31 cellular contexts compared by ENCODE assay signal in genomic region chr19:50633359-50633758, GRCh38. TPM values are rescaled to one million over a fixed set of nuclear protein-coding genes. Genes with fewer than 3 reads are reported as not detected.
"Had no signal": no experiment of that assay in that cellular context is flagged by ENCODE, and none has a peak within 500 bp of the region (broad histone marks: within the 10 kb centered on the region; RNA-seq: fewer than 3 reads in every experiment).

No MANE protein-coding gene starts in this region.

- FAIRE-seq: urothelium cell line had no signal

- H3K36me3 ChIP-seq: stomach, suprapubic skin, thoracic aorta, thyroid gland, tibial artery, tibial nerve, transverse colon, upper lobe of left lung, upper lobe of right lung, uterus, vagina had no signal

- H3K27ac ChIP-seq: stomach, suprapubic skin, testis, thoracic aorta, thyroid gland, tibial artery, tibial nerve, transverse colon, upper lobe of left lung, upper lobe of right lung, uterus, vagina had no signal

- H3K27me3 ChIP-seq: testis, thyroid gland, upper lobe of left lung, uterus, vagina had no signal

- H3K4me3 ChIP-seq: stomach, suprapubic skin, testis, thoracic aorta, thyroid gland, tibial artery, tibial nerve, transverse colon, upper lobe of left lung, upper lobe of right lung, uterus, vagina had no signal

- ATAC-seq: stimulated activated effector memory CD8-positive, alpha-beta T cell treated with anti-CD3 and anti-CD28 coated beads, Interleukin-12 subunit alpha, Interleukin-12 subunit beta, amount 100 ng/mL, for 72 hours; stimulated activated memory B cell treated with anti-CD40 and anti-IgM and Interleukin-4, amounts not matched to agents 10 μg/mL and 1 μg/mL and 100 μg/mL, for 72 hours; stimulated activated naive B cell treated with anti-CD40 and anti-IgM and Interleukin-4, amounts not matched to agents 10 μg/mL and 1 μg/mL and 100 μg/mL, for 72 hours; stimulated activated naive CD8-positive, alpha-beta T cell treated with anti-CD3 and anti-CD28 coated beads, Interleukin-15, amount 100 ng/mL, for 72 hours; stimulated activated naive CD8-positive, alpha-beta T cell treated with anti-CD3 and anti-CD28 coated beads, Interleukin-15, Interleukin-2, amounts not matched to agents 100 U/mL and 50 U/mL, for 24 hours; upper lobe of right lung had no signal

- H3K4me1 ChIP-seq: stomach, suprapubic skin, testis, thyroid gland, tibial artery, tibial nerve, transverse colon, upper lobe of left lung, upper lobe of right lung, uterus, vagina had no signal

- H3K9me3 ChIP-seq: testis, thyroid gland had no signal

- DNase-seq: stimulated activated CD4-positive, alpha-beta T cell treated with anti-CD3 and anti-CD28 coated beads, Interleukin-2, amount 100 ng/mL, for 48 hours; stimulated activated CD4-positive, alpha-beta T cell treated with anti-CD3 and anti-CD28 coated beads, Interleukin-4, amount 100 ng/mL, for 1 hour; stimulated activated CD4-positive, alpha-beta T cell treated with anti-CD3 and anti-CD28 coated beads, Interleukin-4, amount 100 ng/mL, for 24 hours; stimulated activated CD4-positive, alpha-beta T cell treated with anti-CD3 and anti-CD28 coated beads, Interleukin-4, amount 100 ng/mL, for 4 hours; stimulated activated CD8-positive, alpha-beta memory T cell treated with anti-CD3 and anti-CD28 coated beads, Interleukin-4, amount 100 ng/mL, for 48 hours; stimulated activated naive B cell treated with anti-CD40 and anti-IgM and Interleukin-4, amounts not matched to agents 10 μg/mL and 1 μg/mL and 100 μg/mL, for 72 hours; stimulated activated naive CD4-positive, alpha-beta T cell; stimulated activated naive CD4-positive, alpha-beta T cell treated with Interleukin-2 at 50 U/mL for 16 hours; stimulated activated naive CD8-positive, alpha-beta T cell treated with anti-CD3 and anti-CD28 coated beads, Interleukin-15, amount 100 ng/mL, for 72 hours; stimulated activated naive CD8-positive, alpha-beta T cell treated with anti-CD3 and anti-CD28 coated beads, Interleukin-15, Interleukin-2, amounts not matched to agents 100 U/mL and 50 U/mL, for 24 hours; stomach; substantia nigra; testis; thyroid gland; tibial artery; transverse colon; trophoblast cell; upper lobe of left lung; upper lobe of right lung; uterus had no signal

RNA-seq across cellular contexts. Expression of gene SYT3, which starts 6.3 kb away (rescaled TPM):
- total RNA-seq: subcutaneous adipose tissue, thoracic aorta, tibial nerve had no signal

RNA-seq across cellular contexts. Expression of gene C19orf81, which starts 15.9 kb away (rescaled TPM):
- total RNA-seq: stomach, temporal lobe, thoracic aorta, tibial nerve, transverse colon, urinary bladder, uterus, vagina had no signal
- polyA plus RNA-seq: thymus had no signal
